In genomic region chr20:38109657-38110524, GRCh38 we compare ENCODE assay signal across 10 cellular contexts. TPM values are rescaled to one million over a fixed set of nuclear protein-coding genes. Genes with fewer than 3 reads are reported as not detected.
DNase-seq lines count a peak whose midpoint lies in the region; ATAC-seq and TF ChIP-seq lines count a peak whose summit lies in the region.
"Had no signal": no experiment of that assay in that cellular context is flagged by ENCODE, and none has a peak within 500 bp of the region (broad histone marks: within the 10 kb centered on the region; RNA-seq: fewer than 3 reads in every experiment).

No MANE protein-coding gene starts in this region.

- H3K27me3 Mint-ChIP-seq in Calu3 (ENCODE audit: unreplicated experiment) (no peaks in the 10 kb centered on the region), T-helper 17 cell (no peaks in the 10 kb centered on the region)

- H2AFZ ChIP-seq in trophoblast cell (ENCODE audit: insufficient read depth, low read length, poor library complexity) = peak overlapping the region; percentile 33

- H3K27ac Mint-ChIP-seq in Calu3 (ENCODE audit: unreplicated experiment) = peak overlapping the region; percentile 60
- no peak overlapping the region for H3K27ac Mint-ChIP-seq in T-helper 17 cell

- H3K36me3 Mint-ChIP-seq in Calu3 (ENCODE audit: insufficient read depth, unreplicated experiment) (no peaks in the 10 kb centered on the region), T-helper 17 cell (ENCODE audit: low read depth) (no peaks in the 10 kb centered on the region)

- no peak overlapping the region for H3K23ac ChIP-seq in trophoblast cell (ENCODE audit: low read length)

- peak overlapping the region; percentile 98 for H2BK5ac ChIP-seq in trophoblast cell (ENCODE audit: low read depth, low read length, poor library complexity)

- H3K9ac ChIP-seq in trophoblast cell (ENCODE audit: low read length) = no peak overlapping the region

- peak overlapping the region; percentile 99 for H2BK12ac ChIP-seq in trophoblast cell (ENCODE audit: low read length)

- peaks cover 6% of the 10 kb centered on the region for H3K79me2 ChIP-seq in trophoblast cell (ENCODE audit: control insufficient read depth, insufficient read depth, low read length, poor library complexity)

- H3K79me1 ChIP-seq in trophoblast cell (ENCODE audit: low read length) = peaks cover 57% of the 10 kb centered on the region

- no peaks in the 10 kb centered on the region for H3K36me3 ChIP-seq in trophoblast cell (ENCODE audit: control insufficient read depth in 1 of 2, insufficient read depth in 2 of 2, low read length in 2 of 2)

- H3K4me1 ChIP-seq in trophoblast cell (ENCODE audit: control insufficient read depth in 1 of 2, insufficient read depth in 2 of 2, low read length in 2 of 2) = peaks cover 28 to 38% of the 10 kb centered on the region in 2 experiments

- DNase-seq in Calu3 (peak; percentile 54), RPMI7951 (ENCODE audit: low read depth) (peak; percentile 100), fibroblast of the aortic adventitia (ENCODE audit: low read depth) (peak; percentile 100), trophoblast cell (peak; percentile 62 to 84), T-helper 17 cell (no peak)
- DNase-seq: activated T-cell treated with anti-CD3 and anti-CD28 coated beads for 4 hours, occipital lobe had no signal

- no peaks in the 10 kb centered on the region for H3K9me3 ChIP-seq in trophoblast cell (ENCODE audit: insufficient read depth, low read depth, low read length)
- no peaks in the 10 kb centered on the region for H3K9me3 ChIP-seq in T-helper 17 cell (ENCODE audit: control insufficient read depth, low read length, poor library complexity, severe bottlenecking)

- intact Hi-C loops in Calu3 (cut with micrococcal nuclease; ENCODE audit: unreplicated experiment) = no loop called here

- no CpG with 5 or more reads among the region's 8 CpGs for WGBS in trophoblast cell (ENCODE audit: extremely low coverage, insufficient coverage, insufficient read length)

- H3K4me3 ChIP-seq in fibroblast of the aortic adventitia (ENCODE audit: low read depth, low read length) (no peak overlapping the region), trophoblast cell (ENCODE audit: low read depth, low read length) (no peak overlapping the region)

- peak overlapping the region; percentile 96 for H3K14ac ChIP-seq in trophoblast cell (ENCODE audit: low read length)

- TF ChIP-seq CTCF in Calu3 (IDR thresholded peaks at IDR 0.05; ENCODE audit: unreplicated experiment) (no peak), fibroblast of the aortic adventitia (IDR thresholded peaks at IDR 0.05; ENCODE audit: insufficient read depth, low read length) (no peak)

- H4K8ac ChIP-seq in trophoblast cell (ENCODE audit: low read depth, low read length) = peak overlapping the region; percentile 85

- H4K12ac ChIP-seq in trophoblast cell (ENCODE audit: low read depth, low read length) = peak overlapping the region; percentile 34

- peak overlapping the region; percentile 93 for H3K18ac ChIP-seq in trophoblast cell (ENCODE audit: low read length)

- CTCF ChIA-PET in Calu3 (lab: Charles Lee) = interaction anchor here (0.6 to 1.8 kb wide), 10 partner anchors 9 to 299 kb away, joined by 3 to 6 read pairs (median 3); no protein-coding TSS in a partner anchor

- no TSS peak for BruUV-seq in Calu3 (replicated peaks; lab: Mats Ljungman, UMichigan)

- no peaks in the 10 kb centered on the region for H3K27me3 ChIP-seq in trophoblast cell (ENCODE audit: insufficient read depth, low read length)

- H2AK5ac ChIP-seq in trophoblast cell (ENCODE audit: low read length) = peak overlapping the region; percentile 98

- ATAC-seq in GM21723 (IDR thresholded peaks at IDR 0.05; ENCODE audit: unreplicated experiment) = no peak
- no peak for ATAC-seq in HG02610 (IDR thresholded peaks at IDR 0.05; ENCODE audit: unreplicated experiment)
- ATAC-seq in activated CD4-positive, CD25-positive, alpha-beta regulatory T cell treated with anti-CD3 and anti-CD28 coated beads, Interleukin-2, amount 50 U/mL, for 24 hours = no peak
- ATAC-seq in T-helper 17 cell = no peak

- H3K4me3 Mint-ChIP-seq in Calu3 (ENCODE audit: low read depth, unreplicated experiment) = no peak overlapping the region
- no peak overlapping the region for H3K4me3 Mint-ChIP-seq in T-helper 17 cell

- H4K91ac ChIP-seq in trophoblast cell (ENCODE audit: low read depth, low read length) = peak overlapping the region; percentile 98

- H3K27ac ChIP-seq in trophoblast cell (ENCODE audit: low read depth, low read length) = peak overlapping the region; percentile 98

- H3K4me1 Mint-ChIP-seq in Calu3 (ENCODE audit: low read depth, unreplicated experiment) (peaks cover 39% of the 10 kb centered on the region), T-helper 17 cell (peaks cover 6% of the 10 kb centered on the region)

- peak overlapping the region; percentile 20 for H3K4me2 ChIP-seq in trophoblast cell (ENCODE audit: low read length)

- H3K4ac ChIP-seq in trophoblast cell (ENCODE audit: low read depth, low read length) = peak overlapping the region; percentile 95

- H3K9me3 Mint-ChIP-seq in Calu3 (ENCODE audit: low read depth, unreplicated experiment) = no peaks in the 10 kb centered on the region

- H2BK120ac ChIP-seq in trophoblast cell (ENCODE audit: insufficient read depth, low read length, poor library complexity) = peak overlapping the region; percentile 98

RNA-seq across cellular contexts. Expression of gene TGM2, which starts 55.2 kb away (rescaled TPM):
- total RNA-seq in Calu3 (2022) (261 and 311 TPM in 2 replicates), fibroblast of the aortic adventitia (ENCODE audit: low replicate concordance) (6.0 and 117 TPM in 2 replicates), T-helper 17 cell (under 1 TPM; 0.37 to 0.76 TPM)
- 650 and 793 TPM in 2 replicates for total RNA-seq in RPMI7951 (2014; rRNA removed; shearing (Covaris generic))
- 330 and 332 TPM in 2 replicates for polyA plus RNA-seq in trophoblast cell (2013)

Comparison
In these comparisons a context has a peak if more than half of its experiments do, and no peak if none do; other contexts are left out.
1. DNase-seq: peak in Calu3 (single experiment), RPMI7951 (single experiment), fibroblast of the aortic adventitia (single experiment) and trophoblast cell (2 of 2); none in T-helper 17 cell (0 of 3).